In the genomic region with DNA sequence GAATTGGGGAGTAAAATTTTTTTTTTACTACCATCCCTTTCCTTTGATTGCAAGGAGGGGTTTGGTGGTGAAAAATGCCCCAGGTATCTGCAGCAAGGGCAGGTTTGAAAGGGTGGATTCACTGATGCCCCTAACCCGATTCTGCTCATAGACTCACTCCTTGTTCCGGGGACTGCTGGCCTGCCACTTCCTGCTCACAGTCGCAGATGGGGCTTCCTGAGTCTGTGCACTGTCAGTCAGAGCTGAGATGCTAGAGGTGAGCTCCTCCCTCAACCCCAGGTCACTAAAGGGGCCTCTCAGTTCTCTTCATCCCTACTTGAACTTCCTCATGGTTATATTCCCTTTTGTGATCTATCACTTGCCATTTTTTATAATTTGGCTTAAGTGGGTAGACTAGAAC, we compare ENCODE assay signal across 11 cellular contexts.
DNase-seq lines count a peak whose midpoint lies in the region; ATAC-seq lines count a peak whose summit lies in the region.
"Had no signal": no experiment of that assay in that cellular context is flagged by ENCODE, and none has a peak within 500 bp of the region (broad histone marks: within the 10 kb centered on the region; RNA-seq: fewer than 3 reads in every experiment).

No MANE protein-coding gene starts in this region.

- peak overlapping the region; percentile 75 for H3K27ac Mint-ChIP-seq in activated CD8-positive, alpha-beta memory T cell treated with anti-CD3 and anti-CD28 coated beads, Interleukin-2, amount 10 ng/mL, durations not matched to agents 7 days and 5 days
- peak overlapping the region; percentile 60 for H3K27ac Mint-ChIP-seq in stimulated activated memory B cell treated with anti-CD40 and anti-IgM and Interleukin-4, amounts not matched to agents 10 μg/mL and 1 μg/mL and 100 μg/mL, for 72 hours

- ATAC-seq in activated CD8-positive, alpha-beta memory T cell treated with anti-CD3 and anti-CD28 coated beads, Interleukin-2, amount 10 ng/mL, durations not matched to agents 7 days and 5 days: peak; percentile 100
- ATAC-seq in HG03196 (IDR thresholded peaks at IDR 0.05; ENCODE audit: unreplicated experiment): peak; percentile 63
- peak; percentile 63 to 74 for ATAC-seq in activated T-cell treated with anti-CD3 and anti-CD28 coated beads, Interleukin-2, amount 50 U/mL, for 4 hours
- peak; percentile 81 for ATAC-seq in stimulated activated memory B cell treated with anti-CD40 and anti-IgM and Interleukin-4, amounts not matched to agents 10 μg/mL and 1 μg/mL and 100 μg/mL, for 72 hours
- no peak for ATAC-seq in left lobe of liver
- ATAC-seq in GM19035 (IDR thresholded peaks at IDR 0.05; ENCODE audit: unreplicated experiment): no peak

- no peaks in the 10 kb centered on the region for H3K27me3 Mint-ChIP-seq in activated CD8-positive, alpha-beta memory T cell treated with anti-CD3 and anti-CD28 coated beads, Interleukin-2, amount 10 ng/mL, durations not matched to agents 7 days and 5 days
- H3K27me3 Mint-ChIP-seq in activated T-cell treated with anti-CD3 and anti-CD28 coated beads, Interleukin-2, amount 50 U/mL, for 4 hours (ENCODE audit: low read depth): no peaks in the 10 kb centered on the region
- no peaks in the 10 kb centered on the region for H3K27me3 Mint-ChIP-seq in stimulated activated memory B cell treated with anti-CD40 and anti-IgM and Interleukin-4, amounts not matched to agents 10 μg/mL and 1 μg/mL and 100 μg/mL, for 72 hours

- peaks cover 16% of the 10 kb centered on the region for H3K4me1 Mint-ChIP-seq in activated CD8-positive, alpha-beta memory T cell treated with anti-CD3 and anti-CD28 coated beads, Interleukin-2, amount 10 ng/mL, durations not matched to agents 7 days and 5 days
- peaks cover 22% of the 10 kb centered on the region for H3K4me1 Mint-ChIP-seq in activated T-cell treated with anti-CD3 and anti-CD28 coated beads, Interleukin-2, amount 50 U/mL, for 4 hours (ENCODE audit: low read depth)
- H3K4me1 Mint-ChIP-seq in stimulated activated memory B cell treated with anti-CD40 and anti-IgM and Interleukin-4, amounts not matched to agents 10 μg/mL and 1 μg/mL and 100 μg/mL, for 72 hours: peaks cover 21% of the 10 kb centered on the region

- CTCF ChIA-PET in activated CD8-positive, alpha-beta memory T cell treated with anti-CD3 and anti-CD28 coated beads, Interleukin-2, amount 10 ng/mL, durations not matched to agents 7 days and 5 days (lab: Charles Lee): interaction anchor here (1.4 kb wide), 1 partner anchor 148 kb away, joined by 3 read pairs; no protein-coding TSS in a partner anchor

- H3K4me3 Mint-ChIP-seq in activated CD8-positive, alpha-beta memory T cell treated with anti-CD3 and anti-CD28 coated beads, Interleukin-2, amount 10 ng/mL, durations not matched to agents 7 days and 5 days: peak overlapping the region; percentile 3
- peak overlapping the region; percentile 14 for H3K4me3 Mint-ChIP-seq in activated T-cell treated with anti-CD3 and anti-CD28 coated beads, Interleukin-2, amount 50 U/mL, for 4 hours
- H3K4me3 Mint-ChIP-seq in stimulated activated memory B cell treated with anti-CD40 and anti-IgM and Interleukin-4, amounts not matched to agents 10 μg/mL and 1 μg/mL and 100 μg/mL, for 72 hours: no peak overlapping the region

- peak; percentile 76 for DNase-seq in activated CD8-positive, alpha-beta memory T cell treated with anti-CD3 and anti-CD28 coated beads, Interleukin-2, amount 10 ng/mL, durations not matched to agents 7 days and 5 days
- DNase-seq in activated CD8-positive, alpha-beta memory T cell treated with anti-CD3 and anti-CD28 coated beads, Interleukin-2, amount 50 U/mL, for 48 hours: no peak
- DNase-seq in activated T-cell treated with anti-CD3 and anti-CD28 coated beads, Interleukin-2, amount 50 U/mL, for 4 hours: peak; percentile 23
- DNase-seq in left lobe of liver (ENCODE audit: low spot score) (no peak), HuH-7 (ENCODE audit: low spot score) (no peak)
- DNase-seq: NCI-H510A, retina, thyroid gland had no signal

- H3K9me3 Mint-ChIP-seq in activated CD8-positive, alpha-beta memory T cell treated with anti-CD3 and anti-CD28 coated beads, Interleukin-2, amount 10 ng/mL, durations not matched to agents 7 days and 5 days (ENCODE audit: low read depth): no peaks in the 10 kb centered on the region
- no peaks in the 10 kb centered on the region for H3K9me3 Mint-ChIP-seq in activated T-cell treated with anti-CD3 and anti-CD28 coated beads, Interleukin-2, amount 50 U/mL, for 4 hours
- peaks cover 4% of the 10 kb centered on the region for H3K9me3 Mint-ChIP-seq in stimulated activated memory B cell treated with anti-CD40 and anti-IgM and Interleukin-4, amounts not matched to agents 10 μg/mL and 1 μg/mL and 100 μg/mL, for 72 hours

- peaks cover 16% of the 10 kb centered on the region for H3K36me3 Mint-ChIP-seq in activated CD8-positive, alpha-beta memory T cell treated with anti-CD3 and anti-CD28 coated beads, Interleukin-2, amount 10 ng/mL, durations not matched to agents 7 days and 5 days
- peaks cover 18% of the 10 kb centered on the region for H3K36me3 Mint-ChIP-seq in activated T-cell treated with anti-CD3 and anti-CD28 coated beads, Interleukin-2, amount 50 U/mL, for 4 hours (ENCODE audit: insufficient read depth)
- H3K36me3 Mint-ChIP-seq in stimulated activated memory B cell treated with anti-CD40 and anti-IgM and Interleukin-4, amounts not matched to agents 10 μg/mL and 1 μg/mL and 100 μg/mL, for 72 hours: peaks cover 51% of the 10 kb centered on the region

Comparison
In these comparisons a context has a peak if more than half of its experiments do, and no peak if none do; other contexts are left out.
1. DNase-seq: peak in activated CD8-positive, alpha-beta memory T cell treated with anti-CD3 and anti-CD28 coated beads, Interleukin-2, amount 10 ng/mL, durations not matched to agents 7 days and 5 days (single experiment) and activated T-cell treated with anti-CD3 and anti-CD28 coated beads, Interleukin-2, amount 50 U/mL, for 4 hours (single experiment); none in activated CD8-positive, alpha-beta memory T cell treated with anti-CD3 and anti-CD28 coated beads, Interleukin-2, amount 50 U/mL, for 48 hours (single experiment), left lobe of liver (single experiment) and HuH-7 (single experiment).
2. ATAC-seq: peak in activated CD8-positive, alpha-beta memory T cell treated with anti-CD3 and anti-CD28 coated beads, Interleukin-2, amount 10 ng/mL, durations not matched to agents 7 days and 5 days (single experiment), HG03196 (single experiment), activated T-cell treated with anti-CD3 and anti-CD28 coated beads, Interleukin-2, amount 50 U/mL, for 4 hours (2 of 2) and stimulated activated memory B cell treated with anti-CD40 and anti-IgM and Interleukin-4, amounts not matched to agents 10 μg/mL and 1 μg/mL and 100 μg/mL, for 72 hours (single experiment); none in left lobe of liver (single experiment) and GM19035 (single experiment).